In genomic region chr3:99817437-99818240, GRCh38 we compare ENCODE assay signal across 1 cellular context.
A peak's percentile ranks its signal among the peaks of the same experiment; 100 is the strongest.
TF ChIP-seq lines count a peak whose summit lies in the region.

TSS of gene CMSS1 (plus strand) at chr3:99817862.

TF ChIP-seq in HCT116, 20 proteins besides CTCF, POLR2A, EP300 and RAD21 (continued from another document):
- TF ChIP-seq ZBTB33 (IDR thresholded peaks at IDR 0.05; ENCODE audit: extremely low read depth, insufficient replicate concordance, low read length) (no peak), SP1 (IDR thresholded peaks at IDR 0.05; ENCODE audit: low read depth) (peak; percentile 77), TCF7L2 (IDR thresholded peaks at IDR 0.05; ENCODE audit: borderline replicate concordance, extremely low read depth, insufficient read depth, insufficient read length) (peak; percentile 68)
